In genomic region chr2:21043744-21044532, GRCh38 we compare ENCODE assay signal across 1 cellular context.
TF ChIP-seq lines count a peak whose summit lies in the region.

TSS of gene APOB (minus strand) at chr2:21044073. CDS start at chr2:21043945, 128 bp downstream.

TF ChIP-seq in HepG2, 621 proteins besides CTCF, POLR2A, EP300 and RAD21 (continued from another document and continues in another):
- TF ChIP-seq PLRG1 (conservative IDR thresholded peaks at IDR 0.05) (no peak), ZNF138 (CRISPR knock-in tag; IDR thresholded peaks at IDR 0.05; ENCODE audit: low read depth) (no peak; the same call in 1 of the 2 replicates), ARNTL (CRISPR knock-in tag; IDR thresholded peaks at IDR 0.05) (peak; percentile 94), ZNF251 (CRISPR knock-in tag; IDR thresholded peaks at IDR 0.05) (peak; percentile 88; the same call in 1 of the 2 replicates), FOXJ3 (CRISPR knock-in tag; IDR thresholded peaks at IDR 0.05; ENCODE audit: borderline replicate concordance) (peak; percentile 97), SRSF1 (optimal IDR thresholded peaks at IDR 0.05; ENCODE audit: low read depth, low read length) (peak; percentile 97), EZH2 (conservative IDR thresholded peaks at IDR 0.05; ENCODE audit: low read depth, low read length) (no peak), CENPT (CRISPR knock-in tag; IDR thresholded peaks at IDR 0.05; ENCODE audit: low read depth) (no peak; the same call in 1 of the 2 replicates), ZNF670 (CRISPR knock-in tag; IDR thresholded peaks at IDR 0.05; ENCODE audit: borderline replicate concordance) (peak; percentile 89), ZNF274 (CRISPR knock-in tag; IDR thresholded peaks at IDR 0.05) (peak; percentile 95), CBX5 (CRISPR knock-in tag; IDR thresholded peaks at IDR 0.05; ENCODE audit: borderline replicate concordance) (peak; percentile 90; the same call in 1 of the 2 replicates), AKNA (CRISPR knock-in tag; IDR thresholded peaks at IDR 0.05; ENCODE audit: borderline replicate concordance) (peak; percentile 91; the same call in 1 of the 2 replicates), ARNT (IDR thresholded peaks at IDR 0.05) (no peak), POLR2AphosphoS2 (IDR thresholded peaks at IDR 0.05; ENCODE audit: low read depth, low read length) (peak; percentile 91), ZBTB20 (CRISPR knock-in tag; IDR thresholded peaks at IDR 0.05; ENCODE audit: borderline replicate concordance, low read depth) (peak; percentile 80), TCF12 (IDR thresholded peaks at IDR 0.05) (no peak), TCF12 (CRISPR knock-in tag; IDR thresholded peaks at IDR 0.05) (peak; percentile 92), SP2 (CRISPR knock-in tag; IDR thresholded peaks at IDR 0.05) (0 out of 2 replicates have a peak, but pooled peaks have one; percentile 29), MIER3 (CRISPR knock-in tag; IDR thresholded peaks at IDR 0.05; ENCODE audit: borderline replicate concordance) (peak; percentile 74; the same call in 1 of the 2 replicates), ZNF256 (CRISPR knock-in tag; conservative IDR thresholded peaks at IDR 0.05) (peak; percentile 85; the same call in 1 of the 2 replicates), ATF2 (CRISPR knock-in tag; IDR thresholded peaks at IDR 0.05) (peak; percentile 96), ELK4 (CRISPR knock-in tag; IDR thresholded peaks at IDR 0.05; ENCODE audit: borderline replicate concordance) (no peak), NR2F1 (CRISPR knock-in tag; IDR thresholded peaks at IDR 0.05) (peak; percentile 83 to 90; a peak in 3 of 4 replicates), ZNF407 (CRISPR knock-in tag; IDR thresholded peaks at IDR 0.05; ENCODE audit: not compliant biosample characterization) (no peak), ZNF446 (CRISPR knock-in tag; IDR thresholded peaks at IDR 0.05) (peak; percentile 97), ATF5 (CRISPR knock-in tag; IDR thresholded peaks at IDR 0.05; ENCODE audit: low read depth) (peak; percentile 87; the same call in 1 of the 2 replicates), KLF11 (CRISPR knock-in tag; IDR thresholded peaks at IDR 0.05) (peak; percentile 61; the same call in 1 of the 2 replicates), CC2D1A (CRISPR knock-in tag; IDR thresholded peaks at IDR 0.05) (peak; percentile 92; the same call in 1 of the 2 replicates)
- TF ChIP-seq, protein P1, sequence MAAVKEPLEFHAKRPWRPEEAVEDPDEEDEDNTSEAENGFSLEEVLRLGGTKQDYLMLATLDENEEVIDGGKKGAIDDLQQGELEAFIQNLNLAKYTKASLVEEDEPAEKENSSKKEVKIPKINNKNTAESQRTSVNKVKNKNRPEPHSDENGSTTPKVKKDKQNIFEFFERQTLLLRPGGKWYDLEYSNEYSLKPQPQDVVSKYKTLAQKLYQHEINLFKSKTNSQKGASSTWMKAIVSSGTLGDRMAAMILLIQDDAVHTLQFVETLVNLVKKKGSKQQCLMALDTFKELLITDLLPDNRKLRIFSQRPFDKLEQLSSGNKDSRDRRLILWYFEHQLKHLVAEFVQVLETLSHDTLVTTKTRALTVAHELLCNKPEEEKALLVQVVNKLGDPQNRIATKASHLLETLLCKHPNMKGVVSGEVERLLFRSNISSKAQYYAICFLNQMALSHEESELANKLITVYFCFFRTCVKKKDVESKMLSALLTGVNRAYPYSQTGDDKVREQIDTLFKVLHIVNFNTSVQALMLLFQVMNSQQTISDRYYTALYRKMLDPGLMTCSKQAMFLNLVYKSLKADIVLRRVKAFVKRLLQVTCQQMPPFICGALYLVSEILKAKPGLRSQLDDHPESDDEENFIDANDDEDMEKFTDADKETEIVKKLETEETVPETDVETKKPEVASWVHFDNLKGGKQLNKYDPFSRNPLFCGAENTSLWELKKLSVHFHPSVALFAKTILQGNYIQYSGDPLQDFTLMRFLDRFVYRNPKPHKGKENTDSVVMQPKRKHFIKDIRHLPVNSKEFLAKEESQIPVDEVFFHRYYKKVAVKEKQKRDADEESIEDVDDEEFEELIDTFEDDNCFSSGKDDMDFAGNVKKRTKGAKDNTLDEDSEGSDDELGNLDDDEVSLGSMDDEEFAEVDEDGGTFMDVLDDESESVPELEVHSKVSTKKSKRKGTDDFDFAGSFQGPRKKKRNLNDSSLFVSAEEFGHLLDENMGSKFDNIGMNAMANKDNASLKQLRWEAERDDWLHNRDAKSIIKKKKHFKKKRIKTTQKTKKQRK (IDR thresholded peaks at IDR 0.05; ENCODE audit: low read length) = no peak
- TF ChIP-seq, protein P2, sequence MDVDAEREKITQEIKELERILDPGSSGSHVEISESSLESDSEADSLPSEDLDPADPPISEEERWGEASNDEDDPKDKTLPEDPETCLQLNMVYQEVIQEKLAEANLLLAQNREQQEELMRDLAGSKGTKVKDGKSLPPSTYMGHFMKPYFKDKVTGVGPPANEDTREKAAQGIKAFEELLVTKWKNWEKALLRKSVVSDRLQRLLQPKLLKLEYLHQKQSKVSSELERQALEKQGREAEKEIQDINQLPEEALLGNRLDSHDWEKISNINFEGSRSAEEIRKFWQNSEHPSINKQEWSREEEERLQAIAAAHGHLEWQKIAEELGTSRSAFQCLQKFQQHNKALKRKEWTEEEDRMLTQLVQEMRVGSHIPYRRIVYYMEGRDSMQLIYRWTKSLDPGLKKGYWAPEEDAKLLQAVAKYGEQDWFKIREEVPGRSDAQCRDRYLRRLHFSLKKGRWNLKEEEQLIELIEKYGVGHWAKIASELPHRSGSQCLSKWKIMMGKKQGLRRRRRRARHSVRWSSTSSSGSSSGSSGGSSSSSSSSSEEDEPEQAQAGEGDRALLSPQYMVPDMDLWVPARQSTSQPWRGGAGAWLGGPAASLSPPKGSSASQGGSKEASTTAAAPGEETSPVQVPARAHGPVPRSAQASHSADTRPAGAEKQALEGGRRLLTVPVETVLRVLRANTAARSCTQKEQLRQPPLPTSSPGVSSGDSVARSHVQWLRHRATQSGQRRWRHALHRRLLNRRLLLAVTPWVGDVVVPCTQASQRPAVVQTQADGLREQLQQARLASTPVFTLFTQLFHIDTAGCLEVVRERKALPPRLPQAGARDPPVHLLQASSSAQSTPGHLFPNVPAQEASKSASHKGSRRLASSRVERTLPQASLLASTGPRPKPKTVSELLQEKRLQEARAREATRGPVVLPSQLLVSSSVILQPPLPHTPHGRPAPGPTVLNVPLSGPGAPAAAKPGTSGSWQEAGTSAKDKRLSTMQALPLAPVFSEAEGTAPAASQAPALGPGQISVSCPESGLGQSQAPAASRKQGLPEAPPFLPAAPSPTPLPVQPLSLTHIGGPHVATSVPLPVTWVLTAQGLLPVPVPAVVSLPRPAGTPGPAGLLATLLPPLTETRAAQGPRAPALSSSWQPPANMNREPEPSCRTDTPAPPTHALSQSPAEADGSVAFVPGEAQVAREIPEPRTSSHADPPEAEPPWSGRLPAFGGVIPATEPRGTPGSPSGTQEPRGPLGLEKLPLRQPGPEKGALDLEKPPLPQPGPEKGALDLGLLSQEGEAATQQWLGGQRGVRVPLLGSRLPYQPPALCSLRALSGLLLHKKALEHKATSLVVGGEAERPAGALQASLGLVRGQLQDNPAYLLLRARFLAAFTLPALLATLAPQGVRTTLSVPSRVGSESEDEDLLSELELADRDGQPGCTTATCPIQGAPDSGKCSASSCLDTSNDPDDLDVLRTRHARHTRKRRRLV (CRISPR knock-in tag; IDR thresholded peaks at IDR 0.05) = no peak
